1 cellular context compared by ENCODE assay signal in genomic region chr17:82346342-82347300, GRCh38.
A peak's percentile ranks its signal among the peaks of the same experiment; 100 is the strongest.
TF ChIP-seq lines count a peak whose summit lies in the region.

No MANE protein-coding gene starts in this region.

TF ChIP-seq in HepG2, 621 proteins besides CTCF, POLR2A, EP300 and RAD21 (continued from another document and continues in another):
- TF ChIP-seq AFF4 (CRISPR knock-in tag; IDR thresholded peaks at IDR 0.05) (no peak), JUN (CRISPR knock-in tag; IDR thresholded peaks at IDR 0.05) (peak; percentile 89), NR3C1 (CRISPR knock-in tag; IDR thresholded peaks at IDR 0.05) (no peak), SOX6 (IDR thresholded peaks at IDR 0.05) (peak; percentile 95), SOX6 (CRISPR knock-in tag; IDR thresholded peaks at IDR 0.05) (peak; percentile 100), SPEN (CRISPR knock-in tag; IDR thresholded peaks at IDR 0.05; ENCODE audit: low read depth) (peak; percentile 72), ZNF839 (CRISPR knock-in tag; IDR thresholded peaks at IDR 0.05; ENCODE audit: borderline replicate concordance) (no peak), ZNF446 (CRISPR knock-in tag; IDR thresholded peaks at IDR 0.05) (no peak), ZNF12 (CRISPR knock-in tag; IDR thresholded peaks at IDR 0.05) (peak; percentile 87), RORA (CRISPR knock-in tag; IDR thresholded peaks at IDR 0.05) (no peak), ZNF788 (CRISPR knock-in tag; IDR thresholded peaks at IDR 0.05; ENCODE audit: borderline replicate concordance) (peak; percentile 88; the same call in 1 of the 2 replicates), ZC3H4 (CRISPR knock-in tag; IDR thresholded peaks at IDR 0.05; ENCODE audit: borderline replicate concordance) (peak; percentile 56; the same call in 1 of the 2 replicates), RCOR2 (CRISPR knock-in tag; IDR thresholded peaks at IDR 0.05) (peak; percentile 82), ZKSCAN5 (CRISPR knock-in tag; IDR thresholded peaks at IDR 0.05) (no peak), ZIK1 (CRISPR knock-in tag; IDR thresholded peaks at IDR 0.05; ENCODE audit: borderline replicate concordance, low read depth) (no peak), XRCC5 (optimal IDR thresholded peaks at IDR 0.05; ENCODE audit: low read length) (no peak), IKZF5 (CRISPR knock-in tag; IDR thresholded peaks at IDR 0.05) (peak; percentile 94), ELF1 (CRISPR knock-in tag; IDR thresholded peaks at IDR 0.05) (peak; percentile 76), TAF1 (CRISPR knock-in tag; IDR thresholded peaks at IDR 0.05) (peak; percentile 62), ZBTB8A (CRISPR knock-in tag; IDR thresholded peaks at IDR 0.05; ENCODE audit: borderline replicate concordance, low read depth) (no peak), ZNF329 (CRISPR knock-in tag; IDR thresholded peaks at IDR 0.05; ENCODE audit: low read depth) (no peak), ZNF563 (CRISPR knock-in tag; IDR thresholded peaks at IDR 0.05) (no peak; the same call in 1 of the 2 replicates), RNF219 (CRISPR knock-in tag; IDR thresholded peaks at IDR 0.05) (peak; percentile 96; the same call in 1 of the 2 replicates), RNF2 (conservative IDR thresholded peaks at IDR 0.05; ENCODE audit: low read depth) (peak; percentile 56), XBP1 (CRISPR knock-in tag; IDR thresholded peaks at IDR 0.05) (no peak; the same call in 1 of the 2 replicates), TRIM24 (CRISPR knock-in tag; IDR thresholded peaks at IDR 0.05) (no peak), DZIP1 (CRISPR knock-in tag; IDR thresholded peaks at IDR 0.05) (no peak), SETDB1 (CRISPR knock-in tag; IDR thresholded peaks at IDR 0.05; ENCODE audit: borderline replicate concordance) (no peak; the same call in 1 of the 2 replicates), HNRNPLL (IDR thresholded peaks at IDR 0.05; ENCODE audit: low read depth, low read length, poor library complexity, severe bottlenecking) (no peak), HOXA7 (CRISPR knock-in tag; IDR thresholded peaks at IDR 0.05) (no peak), HHEX (CRISPR knock-in tag; IDR thresholded peaks at IDR 0.05) (peak; percentile 74), HBP1 (CRISPR knock-in tag; IDR thresholded peaks at IDR 0.05; ENCODE audit: low read depth) (peak; percentile 87), ZFP62 (CRISPR knock-in tag; IDR thresholded peaks at IDR 0.05) (no peak), ZNF121 (CRISPR knock-in tag; IDR thresholded peaks at IDR 0.05) (peak; percentile 62; the same call in 1 of the 2 replicates), ZNF761 (CRISPR knock-in tag; conservative IDR thresholded peaks at IDR 0.05) (no peak), ZNF777 (CRISPR knock-in tag; IDR thresholded peaks at IDR 0.05) (peak; percentile 67), HMGXB4 (CRISPR knock-in tag; IDR thresholded peaks at IDR 0.05; ENCODE audit: borderline replicate concordance in 1 of 2, low read depth in 1 of 2) (peak in 1 of 2 experiments; percentile 77; a peak in 2 of 4 replicates), HOXD1 (CRISPR knock-in tag; IDR thresholded peaks at IDR 0.05) (peak; percentile 97), MYPOP (CRISPR knock-in tag; IDR thresholded peaks at IDR 0.05) (peak; percentile 63; the same call in 1 of the 2 replicates), ZNF639 (CRISPR knock-in tag; conservative IDR thresholded peaks at IDR 0.05) (peak; percentile 86; the same call in 1 of the 2 replicates), KLF16 (CRISPR knock-in tag; IDR thresholded peaks at IDR 0.05) (peak in 1 of 2 experiments; percentile 96; a peak in 2 of 4 replicates), NFYB (CRISPR knock-in tag; IDR thresholded peaks at IDR 0.05) (no peak), ZNF605 (CRISPR knock-in tag; IDR thresholded peaks at IDR 0.05) (no peak; the same call in none of the 2 replicates), IRF9 (CRISPR knock-in tag; IDR thresholded peaks at IDR 0.05; ENCODE audit: borderline replicate concordance) (peak; percentile 67; the same call in 1 of the 2 replicates), ZBTB1 (CRISPR knock-in tag; IDR thresholded peaks at IDR 0.05; ENCODE audit: borderline replicate concordance) (no peak), ZNF354B (CRISPR knock-in tag; IDR thresholded peaks at IDR 0.05) (no peak), NFRKB (IDR thresholded peaks at IDR 0.05) (no peak), NCOA5 (CRISPR knock-in tag; IDR thresholded peaks at IDR 0.05) (no peak), TERF1 (CRISPR knock-in tag; IDR thresholded peaks at IDR 0.05) (no peak), ZC3H13 (CRISPR knock-in tag; IDR thresholded peaks at IDR 0.05) (peak; percentile 73; the same call in 1 of the 2 replicates), ZNF766 (CRISPR knock-in tag; IDR thresholded peaks at IDR 0.05; ENCODE audit: borderline replicate concordance) (peak; percentile 78; the same call in 1 of the 2 replicates), ZNF468 (CRISPR knock-in tag; IDR thresholded peaks at IDR 0.05) (no peak)
